8 cellular contexts compared by ENCODE assay signal in the genomic region with DNA sequence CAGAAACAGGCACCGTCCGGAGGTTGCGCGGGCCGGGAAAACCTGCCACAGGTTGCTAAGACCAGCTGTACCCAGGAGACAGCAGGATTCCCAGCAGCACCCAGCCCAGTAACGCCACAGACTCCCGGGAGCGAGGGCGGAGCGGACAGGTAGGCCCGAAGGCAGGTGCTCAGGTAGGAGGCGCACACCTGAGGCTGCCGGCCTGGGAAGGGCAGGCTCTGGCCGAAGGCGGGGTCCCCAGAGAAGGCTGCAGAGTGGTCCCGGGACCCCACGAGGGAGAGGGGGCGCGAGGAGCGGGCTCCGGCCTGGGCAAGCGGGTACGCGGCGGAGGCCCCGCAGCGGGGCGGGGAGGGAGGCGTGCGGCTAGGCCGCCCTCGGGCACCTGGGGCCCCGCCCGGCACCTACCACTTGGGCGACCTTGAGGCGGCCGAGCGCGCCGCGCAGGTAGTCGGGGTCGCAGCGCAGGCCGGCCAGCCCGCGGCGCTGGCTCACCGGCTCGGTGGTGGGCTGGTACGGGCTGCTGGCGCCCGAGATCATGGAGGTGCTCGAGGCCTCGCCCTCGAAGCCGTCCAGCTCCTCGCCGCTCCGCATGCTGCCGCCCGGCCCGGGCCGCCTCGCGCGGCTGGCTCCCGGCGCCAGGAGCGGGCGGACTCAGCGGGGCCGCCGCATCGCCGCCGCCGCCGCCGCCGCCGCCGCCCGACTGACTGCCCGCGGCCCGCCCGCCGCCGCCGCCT. TPM values are rescaled to one million over a fixed set of nuclear protein-coding genes. Genes with fewer than 3 reads are reported as not detected.
DNase-seq lines count a peak whose midpoint lies in the region; ATAC-seq and TF ChIP-seq lines count a peak whose summit lies in the region.

No MANE protein-coding gene starts in this region.

- H3K79me2 ChIP-seq in PC-9 (ENCODE audit: low read depth), result peaks cover 49% of the 10 kb centered on the region

- CTCF ChIA-PET in PC-9 (lab: Charles Lee), result interaction anchor here (0.6 to 1.3 kb wide), 3 partner anchors 33 to 175 kb away, joined by 3 to 4 read pairs (median 4); no protein-coding TSS in a partner anchor

- H3K9me2 ChIP-seq in PC-9 (ENCODE audit: insufficient read depth), result no peaks in the 10 kb centered on the region

- H4K20me1 ChIP-seq in PC-9 (ENCODE audit: insufficient read depth), result peaks cover 10% of the 10 kb centered on the region; the same call in 1 of the 2 replicates

- POLR2A ChIA-PET in PC-9 (lab: Charles Lee; ENCODE audit: unreplicated experiment), result interaction anchor here (0.7 kb wide), 1 partner anchor 36 kb away, joined by 3 read pairs; no protein-coding TSS in a partner anchor

- peaks cover 10% of the 10 kb centered on the region for H3K4me1 Mint-ChIP-seq in central memory CD8-positive, alpha-beta T cell

- no peak for TF ChIP-seq POLR2A in right lobe of liver (IDR thresholded peaks at IDR 0.05)

- H3K9me3 Mint-ChIP-seq in central memory CD8-positive, alpha-beta T cell, result no peaks in the 10 kb centered on the region

- no peak overlapping the region for H3K27ac Mint-ChIP-seq in central memory CD8-positive, alpha-beta T cell (ENCODE audit: low read depth)

- H3K4me2 ChIP-seq in PC-9, result peak overlapping the region; percentile 87

- no peaks in the 10 kb centered on the region for H3K27me3 Mint-ChIP-seq in central memory CD8-positive, alpha-beta T cell

- 5% methylated on average over 4 of the region's 91 CpGs for WGBS in right lobe of liver (ENCODE audit: insufficient coverage, low coverage, low lambda C conversion rate, missing lambda C conversion rate)

- no peaks in the 10 kb centered on the region for H3K36me3 ChIP-seq in PC-9 (ENCODE audit: low read depth)
- H3K36me3 ChIP-seq in right lobe of liver, result no peaks in the 10 kb centered on the region

- ATAC-seq in Right ventricle myocardium inferior (peak; percentile 15), HG03045 (IDR thresholded peaks at IDR 0.05; ENCODE audit: unreplicated experiment) (peak; percentile 47), right lobe of liver (peak; percentile 3 to 41 (median 30))
- peak; percentile 33 for ATAC-seq in central memory CD8-positive, alpha-beta T cell (replicated peaks; ENCODE audit: extremely low read depth, poor library complexity, severe bottlenecking)

- intact Hi-C loops in Right ventricle myocardium inferior (cut with DNase I), result loop anchor here (5.0 kb wide), 1 partner anchor 34 kb away; no protein-coding TSS in a partner anchor
- intact Hi-C loops in cardiac septum (cut with DNase I), result loop anchor here (5.0 kb wide), 1 partner anchor 89 kb away; no protein-coding TSS in a partner anchor
- intact Hi-C loops in PC-9 (cut with micrococcal nuclease; ENCODE audit: unreplicated experiment), result loop anchor here (2.0 kb wide), 1 partner anchor 89 kb away; no protein-coding TSS in a partner anchor
- intact Hi-C loops in right lobe of liver (cut with DNase I), result no loop called here

- H2AFZ ChIP-seq in PC-9, result peak overlapping the region; percentile 76

- BruUV-seq in PC-9 (replicated peaks; lab: Mats Ljungman, UMichigan), result no TSS peak

- H3K27ac ChIP-seq in PC-9 (peak overlapping the region; percentile 30; the same call in 1 of the 2 replicates), right lobe of liver (peak overlapping the region in 2 of 3 donors; percentile 50 to 62), temporal lobe (ENCODE audit: low read depth, low read length) (peak overlapping the region; percentile 25)

- H3K36me3 Mint-ChIP-seq in central memory CD8-positive, alpha-beta T cell (ENCODE audit: insufficient read depth), result peaks cover 5% of the 10 kb centered on the region

- DNase-seq in Right ventricle myocardium inferior (ENCODE audit: missing footprints) (peak; percentile 74), cardiac septum (ENCODE audit: low spot score) (no peak), PC-9 (peak; percentile 54 to 59), right lobe of liver (peak; percentile 47 to 63 (median 54)), midbrain (lab: John Stamatoyannopoulos, UW) (no peak)
- DNase-seq in central memory CD8-positive, alpha-beta T cell (ENCODE audit: low spot score in 2 of 2), result peak in 1 of 2 donors; percentile 15

- H3K4me3 Mint-ChIP-seq in central memory CD8-positive, alpha-beta T cell, result peak overlapping the region; percentile 79

- H3K4me1 ChIP-seq in PC-9 (replicated peaks; ENCODE audit: insufficient read depth) (peaks cover 37% of the 10 kb centered on the region), right lobe of liver (peaks cover 0 to 8% (median 2%) of the 10 kb centered on the region in 4 donors)

- H3K27me3 ChIP-seq in PC-9 (ENCODE audit: insufficient read depth, low read depth) (no peaks in the 10 kb centered on the region), right lobe of liver (no peaks in the 10 kb centered on the region)

- H3K9me3 ChIP-seq in PC-9 (ENCODE audit: insufficient read depth, low read depth) (no peaks in the 10 kb centered on the region), right lobe of liver (no peaks in the 10 kb centered on the region)

- H3K4me3 ChIP-seq in PC-9, result peak overlapping the region; percentile 66
- H3K4me3 ChIP-seq in right lobe of liver, result peak overlapping the region; percentile 60 to 72 (median 62)

- TF ChIP-seq CTCF in PC-9 (conservative IDR thresholded peaks at IDR 0.05) (no peak), right lobe of liver (IDR thresholded peaks at IDR 0.05) (no peak)

- H3F3A ChIP-seq in PC-9 (ENCODE audit: insufficient read depth, low read depth), result peaks cover 8% of the 10 kb centered on the region; the same call in 1 of the 2 replicates

RNA-seq across cellular contexts. Expression of a gene that starts 0.4 kb away (rescaled TPM):
- total RNA-seq in Right ventricle myocardium inferior (10.9 TPM), cardiac septum (10.4 TPM), PC-9 (2021) (81.3 and 105 TPM in 2 replicates), right lobe of liver (10 to 100 TPM in 2 of 6 experiments, 1 to 10 TPM in 4; 5.1 to 14.8 (median 8.0) TPM), temporal lobe (42.5 TPM)

RNA-seq across cellular contexts. Expression of a gene that starts 55.3 kb away (rescaled TPM):
- total RNA-seq in Right ventricle myocardium inferior (76.6 TPM), cardiac septum (123 TPM), PC-9 (2021) (92.7 and 109 TPM in 2 replicates), right lobe of liver (10 to 100 TPM; 30.5 to 44.1 (median 37.9) TPM), temporal lobe (153 TPM)

Comparison
In these comparisons a context has a peak if more than half of its experiments do, and no peak if none do; other contexts are left out.
1. DNase-seq: peak in Right ventricle myocardium inferior (single experiment), PC-9 (2 of 2) and right lobe of liver (3 of 3); none in cardiac septum (single experiment) and midbrain (single experiment).
2. intact Hi-C loops: an anchor here in Right ventricle myocardium inferior (5.0 kb wide), cardiac septum (5.0 kb wide) and PC-9 (2.0 kb wide); none called in right lobe of liver.
3. Peak in every context shown above with its lines, with median percentiles within 50 percentile points of each other: ATAC-seq and H3K27ac ChIP-seq.